17 cellular contexts compared by ENCODE assay signal in genomic region chr10:96638696-96639095, GRCh38. TPM values are rescaled to one million over a fixed set of nuclear protein-coding genes. Genes with fewer than 3 reads are reported as not detected.
DNase-seq lines count a peak whose midpoint lies in the region; ATAC-seq and TF ChIP-seq lines count a peak whose summit lies in the region.
"Had no signal": no experiment of that assay in that cellular context is flagged by ENCODE, and none has a peak within 500 bp of the region (broad histone marks: within the 10 kb centered on the region; RNA-seq: fewer than 3 reads in every experiment).

No MANE protein-coding gene starts in this region.

- H3K4me1 ChIP-seq in PC-3 (ENCODE audit: insufficient read depth, low read length) = no peaks in the 10 kb centered on the region; the same call in 1 of the 2 replicates
- H3K4me1 ChIP-seq: A549, BE2C had no signal

- no peak for TF ChIP-seq CTCF in PC-3 (conservative IDR thresholded peaks at IDR 0.05; ENCODE audit: low read depth, low read length)

- BruUV-seq in PC-3 (replicated peaks; lab: Mats Ljungman, UMichigan) = no TSS peak

- H3F3A ChIP-seq in PC-3 (ENCODE audit: low read length, unreplicated experiment) = no peaks in the 10 kb centered on the region

- no peaks in the 10 kb centered on the region for H3K27me3 ChIP-seq in PC-3 (ENCODE audit: low read length)
- H3K27me3 ChIP-seq: BE2C had no signal

- no peaks in the 10 kb centered on the region for H3K9me2 ChIP-seq in PC-3 (replicated peaks; ENCODE audit: low read length)

- no peak overlapping the region for H3K4me3 Mint-ChIP-seq in stimulated activated naive B cell treated with anti-CD40 and anti-IgM and Interleukin-4, amounts not matched to agents 10 μg/mL and 1 μg/mL and 100 μg/mL, for 72 hours
- no peak overlapping the region for H3K4me3 Mint-ChIP-seq in activated naive CD4-positive, alpha-beta T cell treated with anti-CD3 and anti-CD28 coated beads, Interleukin-2, amount 10 ng/mL, durations not matched to agents 7 days and 5 days
- H3K4me3 Mint-ChIP-seq: CD8-positive, alpha-beta T cell; HFFc6 had no signal

- no peak overlapping the region for H3K4me2 ChIP-seq in PC-3 (ENCODE audit: low read length)
- H3K4me2 ChIP-seq: A549 had no signal

- H4K20me1 ChIP-seq in PC-3 (ENCODE audit: low read length) = no peaks in the 10 kb centered on the region

- H3K9me3 Mint-ChIP-seq in stimulated activated naive B cell treated with anti-CD40 and anti-IgM and Interleukin-4, amounts not matched to agents 10 μg/mL and 1 μg/mL and 100 μg/mL, for 72 hours = no peaks in the 10 kb centered on the region
- H3K9me3 Mint-ChIP-seq in activated naive CD4-positive, alpha-beta T cell treated with anti-CD3 and anti-CD28 coated beads, Interleukin-2, amount 10 ng/mL, durations not matched to agents 7 days and 5 days = no peaks in the 10 kb centered on the region
- H3K9me3 Mint-ChIP-seq: CD8-positive, alpha-beta T cell; HFFc6 had no signal

- peak; percentile 32 for DNase-seq in Jurkat, Clone E6-1 (ENCODE audit: low read depth, low spot score)
- DNase-seq in PC-3 (peak; percentile 47), epithelial cell of prostate (ENCODE audit: low read depth, low spot score) (peak; percentile 10)
- DNase-seq in stimulated activated naive B cell treated with anti-CD40 and anti-IgM and Interleukin-4, amounts not matched to agents 10 μg/mL and 1 μg/mL and 100 μg/mL, for 72 hours = no peak
- DNase-seq in activated naive CD4-positive, alpha-beta T cell treated with anti-CD3 and anti-CD28 coated beads, Interleukin-2, amount 10 ng/mL, durations not matched to agents 7 days and 5 days = no peak
- no peak for DNase-seq in activated naive CD4-positive, alpha-beta T cell (lab: John Stamatoyannopoulos, UW)
- DNase-seq: BE2C; Caco-2; CD8-positive, alpha-beta T cell; DND-41; GF-D8; HCEC 1CT; HFFc6 had no signal

- no peaks in the 10 kb centered on the region for H3K36me3 ChIP-seq in PC-3 (ENCODE audit: low read depth, low read length)
- H3K36me3 ChIP-seq: BE2C had no signal

- ATAC-seq in PC-3 = peak; percentile 42; the same call in 1 of the 2 replicates
- ATAC-seq in stimulated activated naive B cell treated with anti-CD40 and anti-IgM and Interleukin-4, amounts not matched to agents 10 μg/mL and 1 μg/mL and 100 μg/mL, for 72 hours (replicated peaks) = no peak
- no peak for ATAC-seq in HG02981 (IDR thresholded peaks at IDR 0.05; ENCODE audit: unreplicated experiment)
- ATAC-seq: A549; CD8-positive, alpha-beta T cell had no signal

- H3K9me3 ChIP-seq in PC-3 (ENCODE audit: low read length) = no peaks in the 10 kb centered on the region
- H3K9me3 ChIP-seq: A549, BE2C, Caco-2 had no signal

- peak overlapping the region; percentile 65 for H3K27ac Mint-ChIP-seq in stimulated activated naive B cell treated with anti-CD40 and anti-IgM and Interleukin-4, amounts not matched to agents 10 μg/mL and 1 μg/mL and 100 μg/mL, for 72 hours
- no peak overlapping the region for H3K27ac Mint-ChIP-seq in activated naive CD4-positive, alpha-beta T cell treated with anti-CD3 and anti-CD28 coated beads, Interleukin-2, amount 10 ng/mL, durations not matched to agents 7 days and 5 days
- H3K27ac Mint-ChIP-seq: CD8-positive, alpha-beta T cell; HFFc6 had no signal

- H3K36me3 Mint-ChIP-seq in stimulated activated naive B cell treated with anti-CD40 and anti-IgM and Interleukin-4, amounts not matched to agents 10 μg/mL and 1 μg/mL and 100 μg/mL, for 72 hours = peaks cover 32 to 54% of the 10 kb centered on the region in 2 donors
- no peaks in the 10 kb centered on the region for H3K36me3 Mint-ChIP-seq in activated naive CD4-positive, alpha-beta T cell treated with anti-CD3 and anti-CD28 coated beads, Interleukin-2, amount 10 ng/mL, durations not matched to agents 7 days and 5 days

- H3K4me1 Mint-ChIP-seq in stimulated activated naive B cell treated with anti-CD40 and anti-IgM and Interleukin-4, amounts not matched to agents 10 μg/mL and 1 μg/mL and 100 μg/mL, for 72 hours = peaks cover 18 to 31% of the 10 kb centered on the region in 2 donors
- no peaks in the 10 kb centered on the region for H3K4me1 Mint-ChIP-seq in activated naive CD4-positive, alpha-beta T cell treated with anti-CD3 and anti-CD28 coated beads, Interleukin-2, amount 10 ng/mL, durations not matched to agents 7 days and 5 days

- CTCF ChIA-PET in PC-3 (lab: Charles Lee) = no interaction called here
- CTCF ChIA-PET in activated naive CD4-positive, alpha-beta T cell treated with anti-CD3 and anti-CD28 coated beads, Interleukin-2, amount 10 ng/mL, durations not matched to agents 7 days and 5 days (lab: Charles Lee) = interaction anchor here (1.3 to 2.4 kb wide), 4 partner anchors 38 to 398 kb away, joined by 3 to 9 read pairs (median 5); no protein-coding TSS in a partner anchor

- no peak overlapping the region for H3K9ac ChIP-seq in PC-3 (ENCODE audit: low read length)

- H3K27me3 Mint-ChIP-seq in stimulated activated naive B cell treated with anti-CD40 and anti-IgM and Interleukin-4, amounts not matched to agents 10 μg/mL and 1 μg/mL and 100 μg/mL, for 72 hours = no peaks in the 10 kb centered on the region
- peaks cover 26% of the 10 kb centered on the region for H3K27me3 Mint-ChIP-seq in activated naive CD4-positive, alpha-beta T cell treated with anti-CD3 and anti-CD28 coated beads, Interleukin-2, amount 10 ng/mL, durations not matched to agents 7 days and 5 days

- no peak overlapping the region for H2AFZ ChIP-seq in PC-3 (ENCODE audit: low read length)

- POLR2A ChIA-PET in PC-3 (lab: Charles Lee; ENCODE audit: unreplicated experiment) = interaction anchor here (0.6 kb wide), 1 partner anchor 147 kb away, joined by 3 read pairs; no protein-coding TSS in a partner anchor

- H3K4me3 ChIP-seq in Jurkat, Clone E6-1 (ENCODE audit: low read length) = no peak overlapping the region; the same call in 1 of the 2 replicates
- H3K4me3 ChIP-seq in PC-3 (ENCODE audit: low read length) = no peak overlapping the region
- H3K4me3 ChIP-seq: A549 had no signal

- intact Hi-C loops in PC-3 (cut with micrococcal nuclease) = no loop called here

- H3K79me2 ChIP-seq in PC-3 (ENCODE audit: low read length) = no peaks in the 10 kb centered on the region

- no peak overlapping the region for H3K27ac ChIP-seq in PC-3 (ENCODE audit: low read length)
- H3K27ac ChIP-seq in epithelial cell of prostate = no peak overlapping the region
- H3K27ac ChIP-seq: A549, C4-2B, HL-60 had no signal

RNA-seq across cellular contexts. Expression of gene TM9SF3, which starts 51.9 kb away (rescaled TPM):
- polyA plus RNA-seq in Jurkat, Clone E6-1 (2012; ENCODE audit: insufficient read depth, insufficient read length) = 51.9 TPM
- 39.2 and 47.0 TPM in 2 replicates for total RNA-seq in PC-3 (2014; rRNA removed)

Comparison
In these comparisons a context has a peak if more than half of its experiments do, and no peak if none do; other contexts are left out.
1. DNase-seq: peak in Jurkat, Clone E6-1 (single experiment), PC-3 (single experiment) and epithelial cell of prostate (single experiment); none in stimulated activated naive B cell treated with anti-CD40 and anti-IgM and Interleukin-4, amounts not matched to agents 10 μg/mL and 1 μg/mL and 100 μg/mL, for 72 hours (single experiment), activated naive CD4-positive, alpha-beta T cell treated with anti-CD3 and anti-CD28 coated beads, Interleukin-2, amount 10 ng/mL, durations not matched to agents 7 days and 5 days (single experiment) and activated naive CD4-positive, alpha-beta T cell (0 of 4).